In the genomic region with DNA sequence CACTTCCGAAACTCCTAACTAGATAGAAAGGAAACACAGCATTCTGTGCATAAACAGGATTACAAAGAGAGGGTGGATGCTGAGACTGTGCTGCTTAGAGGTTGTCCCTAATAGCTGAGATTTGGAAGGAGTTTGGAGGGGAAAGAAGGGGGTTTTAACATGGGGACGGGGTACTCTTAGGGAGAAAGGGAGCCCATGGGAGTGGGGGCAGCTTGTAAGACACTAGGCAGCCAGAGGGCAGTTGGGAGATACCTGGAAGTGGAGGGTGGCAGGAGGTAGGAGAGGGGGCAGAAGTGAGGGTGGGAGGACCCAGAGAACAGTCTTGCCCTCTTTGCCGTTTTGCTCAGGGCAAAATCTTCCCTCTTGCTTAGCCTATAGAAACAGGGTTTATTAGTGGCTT, we compare ENCODE assay signal across 21 cellular contexts. TPM values are rescaled to one million over a fixed set of nuclear protein-coding genes. Genes with fewer than 3 reads are reported as not detected.
"Had no signal": no experiment of that assay in that cellular context is flagged by ENCODE, and none has a peak within 500 bp of the region (broad histone marks: within the 10 kb centered on the region; RNA-seq: fewer than 3 reads in every experiment).

No MANE protein-coding gene starts in this region.

- ATAC-seq: activated CD8-positive, alpha-beta memory T cell treated with anti-CD3 and anti-CD28 coated beads, Interleukin-2, amount 10 ng/mL, durations not matched to agents 7 days and 5 days; foreskin keratinocyte; T-cell had no signal

- H3K27me3 Mint-ChIP-seq: activated CD4-positive, alpha-beta memory T cell treated with anti-CD3 and anti-CD28 coated beads for 36 hours; activated CD8-positive, alpha-beta memory T cell treated with anti-CD3 and anti-CD28 coated beads, Interleukin-2, amount 10 ng/mL, durations not matched to agents 7 days and 5 days; stimulated activated naive CD8-positive, alpha-beta T cell treated with anti-CD3 and anti-CD28 coated beads, Interleukin-15, Interleukin-2, amounts not matched to agents 100 ng/mL and 50 ng/mL, for 24 hours; T-cell had no signal

- H3K4me1 ChIP-seq: foreskin keratinocyte had no signal

- H3K4me3 ChIP-seq: colonic mucosa, ovary had no signal

- DNase-seq: activated CD4-positive, alpha-beta memory T cell treated with anti-CD3 and anti-CD28 coated beads for 36 hours; activated CD8-positive, alpha-beta memory T cell treated with anti-CD3 and anti-CD28 coated beads, Interleukin-2, amount 10 ng/mL, durations not matched to agents 7 days and 5 days; activated naive CD4-positive, alpha-beta T cell treated with anti-CD3 and anti-CD28 coated beads, Interleukin-2, amount 50 U/mL, for 16 hours; activated T-cell treated with anti-CD3 and anti-CD28 coated beads, Interleukin-2, amount 50 U/mL, for 1 hour; central memory CD4-positive, alpha-beta T cell; colonic mucosa; foreskin keratinocyte; kidney glomerular epithelial cell; ovary; SK-N-SH; stimulated activated CD4-positive, alpha-beta T cell treated with anti-CD3 and anti-CD28 coated beads, Interleukin-4, amount 100 ng/mL, for 1 hour; T-cell; T1000 had no signal

- H3K9me3 ChIP-seq: colonic mucosa, ovary, SK-N-SH had no signal

- H3K27ac Mint-ChIP-seq: activated CD4-positive, alpha-beta memory T cell treated with anti-CD3 and anti-CD28 coated beads for 36 hours; activated CD8-positive, alpha-beta memory T cell treated with anti-CD3 and anti-CD28 coated beads, Interleukin-2, amount 10 ng/mL, durations not matched to agents 7 days and 5 days; stimulated activated naive CD8-positive, alpha-beta T cell treated with anti-CD3 and anti-CD28 coated beads, Interleukin-15, Interleukin-2, amounts not matched to agents 100 ng/mL and 50 ng/mL, for 24 hours; T-cell had no signal

- H3K36me3 ChIP-seq: ovary had no signal

- H3K27ac ChIP-seq: colonic mucosa, foreskin keratinocyte, ovary had no signal

- H3K27me3 ChIP-seq: colonic mucosa, foreskin keratinocyte, ovary had no signal

- H3K4me3 Mint-ChIP-seq: activated CD4-positive, alpha-beta memory T cell treated with anti-CD3 and anti-CD28 coated beads for 36 hours; activated CD8-positive, alpha-beta memory T cell treated with anti-CD3 and anti-CD28 coated beads, Interleukin-2, amount 10 ng/mL, durations not matched to agents 7 days and 5 days; stimulated activated naive CD8-positive, alpha-beta T cell treated with anti-CD3 and anti-CD28 coated beads, Interleukin-15, Interleukin-2, amounts not matched to agents 100 ng/mL and 50 ng/mL, for 24 hours; T-cell had no signal

- H3K9me3 Mint-ChIP-seq: activated CD4-positive, alpha-beta memory T cell treated with anti-CD3 and anti-CD28 coated beads for 36 hours; stimulated activated naive CD8-positive, alpha-beta T cell treated with anti-CD3 and anti-CD28 coated beads, Interleukin-15, Interleukin-2, amounts not matched to agents 100 ng/mL and 50 ng/mL, for 24 hours; T-cell had no signal

RNA-seq across cellular contexts. Expression of a gene that starts 44.2 kb away (rescaled TPM):
- total RNA-seq: activated CD4-positive, alpha-beta memory T cell treated with anti-CD3 and anti-CD28 coated beads for 36 hours; activated CD8-positive, alpha-beta memory T cell treated with anti-CD3 and anti-CD28 coated beads, Interleukin-2, amount 10 ng/mL, durations not matched to agents 7 days and 5 days; colonic mucosa; foreskin keratinocyte; lower leg skin; mesenteric fat pad; ovary; pulmonary artery endothelial cell; skeletal muscle tissue; T-cell; temporal lobe; urinary bladder had no signal
- polyA plus RNA-seq: adipose tissue, foreskin keratinocyte, ovary, SK-N-SH, urinary bladder had no signal
